7 cellular contexts compared by ENCODE assay signal in the genomic region with DNA sequence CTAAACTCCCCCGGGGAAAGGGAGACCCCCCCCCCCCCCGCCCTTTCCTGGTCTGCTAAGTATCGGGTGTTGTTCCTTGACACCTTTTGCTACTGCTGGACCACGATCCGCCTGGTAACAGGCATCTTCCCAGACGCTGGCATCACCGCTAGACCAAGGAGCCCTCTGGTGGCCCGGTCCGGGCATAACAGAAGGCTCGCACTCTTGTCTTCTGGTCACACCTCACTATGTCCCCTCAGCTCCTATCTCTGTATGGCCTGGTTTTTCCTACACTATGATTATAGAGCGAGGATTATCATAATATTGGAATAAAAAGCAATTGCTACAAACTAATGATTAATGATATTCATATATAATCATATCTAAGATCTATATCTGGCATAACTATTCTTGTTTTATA.
A peak's percentile ranks its signal among the peaks of the same experiment; 100 is the strongest.
DNase-seq lines count a peak whose midpoint lies in the region; ATAC-seq and TF ChIP-seq lines count a peak whose summit lies in the region.
"Not testable (repeated sequence)": the region's sequence is repeated elsewhere in the genome, so short reads cannot be mapped to it uniquely, and the experiment has no call there.

No MANE protein-coding gene starts in this region.

- in situ Hi-C loops in GM23248 (cut with MboI) = not testable (repeated sequence)

- not testable (repeated sequence) for H3K9me3 Mint-ChIP-seq in CD14-positive monocyte, WTC11, brain, neural progenitor cell

- H3K36me3 ChIP-seq in GM23248 (ENCODE audit: low read depth); OCI-LY1 (ENCODE audit: insufficient read depth, low read length); neural progenitor cell: not testable (repeated sequence)

- H3K4me3 ChIP-seq in GM23248; OCI-LY1 (ENCODE audit: low read depth, low read length, poor library complexity, severe bottlenecking); neural progenitor cell: not testable (repeated sequence)

- H3K27me3 Mint-ChIP-seq in CD14-positive monocyte (ENCODE audit: low read depth in 3 of 3); WTC11 (ENCODE audit: low read depth); brain; neural progenitor cell (ENCODE audit: insufficient read depth, low read depth): not testable (repeated sequence)

- 11 to 20% methylated on average over 6 to 10 of the region's 11 CpGs for WGBS in GM23248 (ENCODE audit: low coverage in 1 of 2, low lambda C conversion rate in 2 of 2, missing lambda C conversion rate in 2 of 2), 2 experiments

- not testable (repeated sequence) for H4K20me1 ChIP-seq in GM23248 (ENCODE audit: insufficient read depth); OCI-LY1 (ENCODE audit: insufficient read depth, low read length); neural progenitor cell (ENCODE audit: low read depth)

- TF ChIP-seq CTCF in CD14-positive monocyte (IDR thresholded peaks at IDR 0.05) (peak; percentile 47), OCI-LY1 (IDR thresholded peaks at IDR 0.05; ENCODE audit: low read length) (peak; percentile 32; the same call in 1 of the 2 replicates), WTC11 (IDR thresholded peaks at IDR 0.05) (peak; percentile 21; the same call in 1 of the 2 replicates), brain (conservative IDR thresholded peaks at IDR 0.05) (peak; percentile 17 to 46), foreskin keratinocyte (conservative IDR thresholded peaks at IDR 0.05) (peak; percentile 38), neural progenitor cell (IDR thresholded peaks at IDR 0.05) (peak; percentile 22)

- not testable (repeated sequence) for H3K27ac ChIP-seq in GM23248; OCI-LY1 (ENCODE audit: low read depth, low read length, poor library complexity, severe bottlenecking); foreskin keratinocyte; neural progenitor cell

- H3K27me3 ChIP-seq in GM23248 (replicated peaks; ENCODE audit: insufficient read depth); OCI-LY1 (ENCODE audit: insufficient read depth, low read length); foreskin keratinocyte; neural progenitor cell: not testable (repeated sequence)

- H3K79me2 ChIP-seq in GM23248 (ENCODE audit: insufficient read depth); OCI-LY1 (ENCODE audit: insufficient read depth, low read length); neural progenitor cell (ENCODE audit: low read depth): not testable (repeated sequence)

- intact Hi-C loops in CD14-positive monocyte (cut with micrococcal nuclease) = not testable (repeated sequence)

- not testable (repeated sequence) for H3K4me1 Mint-ChIP-seq in CD14-positive monocyte, WTC11, neural progenitor cell
- peaks cover 14% of the 10 kb centered on the region for H3K4me1 Mint-ChIP-seq in brain

- not testable (repeated sequence) for H3K4me1 ChIP-seq in GM23248 (ENCODE audit: insufficient read depth); foreskin keratinocyte; neural progenitor cell
- H3K4me1 ChIP-seq in OCI-LY1 (ENCODE audit: insufficient read depth, low read length, severe bottlenecking) = peaks cover 11% of the 10 kb centered on the region

- H3K9me2 ChIP-seq in GM23248 (ENCODE audit: insufficient read depth); OCI-LY1 (ENCODE audit: low read depth, low read length): not testable (repeated sequence)

- not testable (repeated sequence) for H3K9me3 ChIP-seq in GM23248 (ENCODE audit: low read depth); OCI-LY1 (ENCODE audit: low read length); neural progenitor cell (ENCODE audit: low read depth)

- POLR2A ChIA-PET in WTC11 (lab: Charles Lee) = not testable (repeated sequence)

- not testable (repeated sequence) for H3K9ac ChIP-seq in GM23248; OCI-LY1 (ENCODE audit: low read length); neural progenitor cell

- not testable (repeated sequence) for H3K36me3 Mint-ChIP-seq in CD14-positive monocyte, WTC11, brain, neural progenitor cell

- ATAC-seq in WTC11, foreskin keratinocyte: not testable (repeated sequence)

- not testable (repeated sequence) for H3K27ac Mint-ChIP-seq in CD14-positive monocyte, WTC11, brain, neural progenitor cell

- CTCF ChIA-PET in WTC11 (lab: Charles Lee) = interaction anchor here (0.6 to 1.5 kb wide), 4 partner anchors 33 to 122 kb away, joined by 3 to 10 read pairs (median 4); no protein-coding TSS in a partner anchor

- not testable (repeated sequence) for DNase-seq in CD14-positive monocyte (ENCODE audit: low spot score); WTC11 (ENCODE audit: low spot score); foreskin keratinocyte; neural progenitor cell (ENCODE audit: low spot score)
- DNase-seq in GM23248 = peak; percentile 2

- H3F3A ChIP-seq in GM23248 (ENCODE audit: insufficient read depth); OCI-LY1 (ENCODE audit: insufficient read depth, low read length); neural progenitor cell (ENCODE audit: low read depth): not testable (repeated sequence)

- not testable (repeated sequence) for H2AFZ ChIP-seq in GM23248; OCI-LY1 (ENCODE audit: low read length); neural progenitor cell (replicated peaks)

- not testable (repeated sequence) for H3K4me2 ChIP-seq in GM23248 (ENCODE audit: unreplicated experiment); OCI-LY1 (ENCODE audit: low read length); neural progenitor cell

- H3K4me3 Mint-ChIP-seq in CD14-positive monocyte, WTC11, neural progenitor cell: not testable (repeated sequence)
- H3K4me3 Mint-ChIP-seq in brain = peak overlapping the region in 1 of 5 experiments; percentile 47
